In genomic region chrX:24167719-24168472, GRCh38 we compare ENCODE assay signal across 11 cellular contexts. TPM values are rescaled to one million over a fixed set of nuclear protein-coding genes. Genes with fewer than 3 reads are reported as not detected.
DNase-seq lines count a peak whose midpoint lies in the region; ATAC-seq, FAIRE-seq and TF ChIP-seq lines count a peak whose summit lies in the region.
"Had no signal": no experiment of that assay in that cellular context is flagged by ENCODE, and none has a peak within 500 bp of the region (broad histone marks: within the 10 kb centered on the region; RNA-seq: fewer than 3 reads in every experiment).

No MANE protein-coding gene starts in this region.

- CTCF ChIA-PET in K562 (lab: Yijun Ruan, JAX; ENCODE audit: low intra/inter-chr PET ratio), result no interaction called here

- H2AFZ ChIP-seq in K562 (ENCODE audit: low read depth, low read length), result no peak overlapping the region

- in situ Hi-C loops in K562 (cut with MboI), result no loop called here

- H3K4me3 Mint-ChIP-seq in CD4-positive, CD25-positive, alpha-beta regulatory T cell, result peak overlapping the region; percentile 3 to 36 (median 22)

- H3K9me3 ChIP-seq in CD4-positive, CD25-positive, alpha-beta regulatory T cell (ENCODE audit: control insufficient read depth in 2 of 2, low read length in 2 of 2), result no peaks in the 10 kb centered on the region
- no peaks in the 10 kb centered on the region for H3K9me3 ChIP-seq in K562 (replicated peaks; ENCODE audit: control insufficient read depth, insufficient read depth, low read depth, low read length)
- H3K9me3 ChIP-seq: heart left ventricle had no signal

- POLR2A ChIA-PET in K562 (lab: Yijun Ruan, JAX), result interaction anchor here (1.5 kb wide), 1 partner anchor 15 kb away, joined by 4 read pairs; no protein-coding TSS in a partner anchor

- H3K9ac ChIP-seq in K562 (ENCODE audit: insufficient read depth in 1 of 2, low read depth in 2 of 2, low read length in 2 of 2), result no peak overlapping the region

- no peaks in the 10 kb centered on the region for H3K27me3 Mint-ChIP-seq in CD4-positive, CD25-positive, alpha-beta regulatory T cell

- TF ChIP-seq POLR2A in NB4 (IDR thresholded peaks at IDR 0.05; ENCODE audit: extremely low read depth, insufficient read length) (no peak), K562 (conservative IDR thresholded peaks at IDR 0.05) (no peak)

- peaks cover 37% of the 10 kb centered on the region for H3K4me1 ChIP-seq in CD4-positive, CD25-positive, alpha-beta regulatory T cell (ENCODE audit: control insufficient read depth, insufficient read depth, low read length, poor library complexity, severe bottlenecking)
- H3K4me1 ChIP-seq in K562 (replicated peaks in 1 of 2; ENCODE audit: control insufficient read depth in 2 of 2, insufficient read depth in 2 of 2, low read length in 2 of 2), result peaks cover 0 to 7% of the 10 kb centered on the region in 2 experiments; a peak in 3 of 5 replicates

- no peaks in the 10 kb centered on the region for H3K9me3 Mint-ChIP-seq in CD4-positive, CD25-positive, alpha-beta regulatory T cell

- peak overlapping the region; percentile 12 to 86 (median 27) for H3K27ac Mint-ChIP-seq in CD4-positive, CD25-positive, alpha-beta regulatory T cell

- H3K4me1 Mint-ChIP-seq in CD4-positive, CD25-positive, alpha-beta regulatory T cell, result peaks cover 38 to 83% (median 53%) of the 10 kb centered on the region in 4 donors

- no peak for DNase-seq in CD4-positive, CD25-positive, alpha-beta regulatory T cell
- DNase-seq in NB4 (ENCODE audit: low read depth) (peak; percentile 42), K562 (ENCODE audit: extremely low read depth in 1 of 4, low spot score in 3 of 4) (no peak), foreskin melanocyte (no peak), globus pallidus (ENCODE audit: low spot score) (no peak), NCI-H1436 treated with DMSO at 0.1 percent for 48 hours (lab: John Stamatoyannopoulos, UW) (no peak)
- DNase-seq: activated effector memory CD4-positive, alpha-beta T cell treated with anti-CD3 and anti-CD28 coated beads, Interleukin-2, amount 50 U/mL, for 16 hours; heart left ventricle; midbrain had no signal

- H3K36me3 Mint-ChIP-seq in CD4-positive, CD25-positive, alpha-beta regulatory T cell, result peaks cover 26% of the 10 kb centered on the region

- TF ChIP-seq CTCF in NB4 (IDR thresholded peaks at IDR 0.05; ENCODE audit: low read depth, low read length), result no peak
- TF ChIP-seq CTCF in K562 (IDR thresholded peaks at IDR 0.05 in 2 of 3, conservative IDR thresholded peaks at IDR 0.05 in 1 of 3; ENCODE audit: insufficient read depth in 2 of 3, low read depth in 1 of 3, low read length in 3 of 3), result no peak

- TF ChIP-seq RAD21 in K562 (CRISPR knock-in tag; conservative IDR thresholded peaks at IDR 0.05 in 1 of 2, IDR thresholded peaks at IDR 0.05 in 1 of 2), result no peak

- no peaks in the 10 kb centered on the region for H4K20me1 ChIP-seq in K562 (replicated peaks; ENCODE audit: control insufficient read depth, insufficient read depth, low read length)

- H3K4me3 ChIP-seq in CD4-positive, CD25-positive, alpha-beta regulatory T cell (ENCODE audit: low read depth, low read length), result peak overlapping the region; percentile 35
- no peak overlapping the region for H3K4me3 ChIP-seq in NB4 (ENCODE audit: low read depth, low read length)
- no peak overlapping the region for H3K4me3 ChIP-seq in K562
- H3K4me3 ChIP-seq: heart left ventricle had no signal

- H3K9me1 ChIP-seq in K562 (ENCODE audit: control insufficient read depth, insufficient read depth, low read length), result no peaks in the 10 kb centered on the region

- H3K79me2 ChIP-seq in K562 (ENCODE audit: control insufficient read depth, insufficient read depth, low read length), result peaks cover 92% of the 10 kb centered on the region

- H3K27ac ChIP-seq in CD4-positive, CD25-positive, alpha-beta regulatory T cell (ENCODE audit: insufficient read depth, low read length, poor library complexity, severe bottlenecking), result peak overlapping the region; percentile 23
- no peak overlapping the region for H3K27ac ChIP-seq in K562 (ENCODE audit: extremely low read depth, low read depth, low read length)
- H3K27ac ChIP-seq: heart left ventricle had no signal

- FAIRE-seq in K562 (lab: Jason Lieb, UNC), result no peak

- H3K36me3 ChIP-seq in CD4-positive, CD25-positive, alpha-beta regulatory T cell (ENCODE audit: control insufficient read depth, insufficient read depth, low read length), result peaks cover 6% of the 10 kb centered on the region
- peaks cover 32% of the 10 kb centered on the region for H3K36me3 ChIP-seq in K562 (ENCODE audit: control insufficient read depth, insufficient read depth, low read length)

- no peaks in the 10 kb centered on the region for H3K27me3 ChIP-seq in CD4-positive, CD25-positive, alpha-beta regulatory T cell (ENCODE audit: control insufficient read depth, insufficient read depth, low read length)
- no peaks in the 10 kb centered on the region for H3K27me3 ChIP-seq in K562 (ENCODE audit: control insufficient read depth in 2 of 2, insufficient read depth in 2 of 2, low read length in 2 of 2)
- H3K27me3 ChIP-seq: heart left ventricle had no signal

- no peak for TF ChIP-seq EP300 in K562 (IDR thresholded peaks at IDR 0.05; ENCODE audit: low read length)

- intact Hi-C loops in K562 (cut with micrococcal nuclease), result no loop called here

- BruUV-seq in K562 (replicated peaks; lab: Mats Ljungman, UMichigan), result no TSS peak

- ATAC-seq in CD4-positive, CD25-positive, alpha-beta regulatory T cell (ENCODE audit: low read depth in 2 of 2), result no peak
- peak; percentile 47 for ATAC-seq in GM18868 (IDR thresholded peaks at IDR 0.05; ENCODE audit: unreplicated experiment)
- ATAC-seq in K562, result peak; percentile 48
- no peak for ATAC-seq in GM21381 (IDR thresholded peaks at IDR 0.05; ENCODE audit: unreplicated experiment)
- ATAC-seq: heart left ventricle had no signal

- H3K4me2 ChIP-seq in K562 (ENCODE audit: insufficient read depth, low read length), result no peak overlapping the region

TF ChIP-seq in K562, 482 proteins besides CTCF, POLR2A, EP300 and RAD21 (continues in another document):
- TF ChIP-seq MEIS2 (IDR thresholded peaks at IDR 0.05; ENCODE audit: partially characterized antibody) (peak; percentile 51), VEZF1 (CRISPR knock-in tag; IDR thresholded peaks at IDR 0.05) (no peak), SPI1 (IDR thresholded peaks at IDR 0.05; ENCODE audit: borderline replicate concordance, low read depth, low read length) (peak; percentile 87), ZBTB11 (CRISPR knock-in tag; IDR thresholded peaks at IDR 0.05) (no peak)

RNA-seq across cellular contexts. Expression of gene ZFX, which starts 18.4 kb away (rescaled TPM):
- 104 TPM for total RNA-seq in CD4-positive, CD25-positive, alpha-beta regulatory T cell
- polyA plus RNA-seq in CD4-positive, CD25-positive, alpha-beta regulatory T cell, result 10 to 100 TPM; 20.4 to 41.6 (median 38.8) TPM
- 40.4 and 55.0 TPM in 2 replicates for total RNA-seq in K562 (2011; cell fraction: chromatin; rRNA removed; ENCODE audit: low replicate concordance)
- 17.5 and 22.0 TPM in 2 replicates for total RNA-seq in K562 (2011; cell fraction: nucleolus; rRNA removed)
- total RNA-seq in K562 (2011; cell fraction: nucleoplasm; rRNA removed), result 25.4 and 31.0 TPM in 2 replicates
- total RNA-seq in K562 (2014; rRNA removed), result 11.4 and 12.0 TPM in 2 replicates
- 20.2 and 24.8 TPM in 2 replicates for total RNA-seq in K562 (2014; rRNA removed; fragmentation: Illumina TruSeq; extraction: Trizol)
- total RNA-seq in K562 (2015; rRNA removed; fragmentation: Illumina TruSeq; extraction: Trizol), result 20.3 and 23.1 TPM in 2 replicates
- 24.0 and 25.2 TPM in 2 replicates for total RNA-seq in K562 (2021)
- 13.6 and 13.7 TPM in 2 replicates for polyA plus RNA-seq in K562 (2011; rRNA removed)
- 2.8 and 6.1 TPM in 2 replicates for polyA plus RNA-seq in K562 (2011; cell fraction: cytosol; rRNA removed)
- 11.4 and 13.8 TPM in 2 replicates for polyA plus RNA-seq in K562 (2011; cell fraction: nucleus; rRNA removed)
- 6.3 and 8.7 TPM in 2 replicates for polyA plus RNA-seq in K562 (2012)
- polyA plus RNA-seq in K562 (2014; fragmentation: Illumina TruSeq; extraction: Trizol), result 7.7 and 8.4 TPM in 2 replicates
- polyA plus RNA-seq in K562 (2014; fragmentation: Nextera tagmentation; extraction: Ambion mirVana), result 1 to 10 TPM; 5.3 to 9.9 TPM
- 6.1 and 7.7 TPM in 2 replicates for polyA plus RNA-seq in K562 (2014; rRNA removed)
- 88.2 and 103 TPM in 2 replicates for polyA minus RNA-seq in K562 (2011; rRNA and poly(A)+ RNA removed)
- polyA minus RNA-seq in K562 (2011; cell fraction: cytosol; rRNA and poly(A)+ RNA removed), result 21.0 and 24.4 TPM in 2 replicates
- polyA minus RNA-seq in K562 (2011; cell fraction: nucleus; rRNA and poly(A)+ RNA removed), result 15.1 and 21.5 TPM in 2 replicates

Comparison
In these comparisons a context has a peak if more than half of its experiments do, and no peak if none do; other contexts are left out.
1. ATAC-seq: peak in GM18868 (single experiment) and K562 (single experiment); none in CD4-positive, CD25-positive, alpha-beta regulatory T cell (0 of 2) and GM21381 (single experiment).